In genomic region chr9:129108805-129109370, GRCh38 we compare ENCODE assay signal across 1 cellular context.
TF ChIP-seq lines count a peak whose summit lies in the region.

No MANE protein-coding gene starts in this region.

TF ChIP-seq in HCT116, 20 proteins besides CTCF, POLR2A, EP300 and RAD21 (continued from another document):
- TF ChIP-seq MAX (IDR thresholded peaks at IDR 0.05): no peak
- no peak for TF ChIP-seq CBX3 (IDR thresholded peaks at IDR 0.05; ENCODE audit: low read depth)
